ENCODE assay signal across 1 cellular context in genomic region chr16:57151369-57151768, GRCh38.
TF ChIP-seq lines count a peak whose summit lies in the region.

No MANE protein-coding gene starts in this region.

TF ChIP-seq in GM23338, 12 proteins besides CTCF, POLR2A, EP300 and RAD21:
- 0 out of 2 replicates have a peak, but pooled peaks have one; percentile 8 for TF ChIP-seq ZNF462 (CRISPR knock-in tag; IDR thresholded peaks at IDR 0.05)
- no peak for TF ChIP-seq JUNB (IDR thresholded peaks at IDR 0.05; ENCODE audit: unreplicated experiment)
